10 cellular contexts compared by ENCODE assay signal in genomic region chr12:55933158-55933798, GRCh38. TPM values are rescaled to one million over a fixed set of nuclear protein-coding genes. Genes with fewer than 3 reads are reported as not detected.
A peak's percentile ranks its signal among the peaks of the same experiment; 100 is the strongest.
DNase-seq lines count a peak whose midpoint lies in the region; ATAC-seq, FAIRE-seq and TF ChIP-seq lines count a peak whose summit lies in the region.
"Had no signal": no experiment of that assay in that cellular context is flagged by ENCODE, and none has a peak within 500 bp of the region (broad histone marks: within the 10 kb centered on the region; RNA-seq: fewer than 3 reads in every experiment).

No MANE protein-coding gene starts in this region.

- H3K14ac ChIP-seq in trophoblast cell (ENCODE audit: low read length), result no peak overlapping the region

- H3K9me3 ChIP-seq in PC-9 (ENCODE audit: insufficient read depth, low read depth) (no peaks in the 10 kb centered on the region), endothelial cell of umbilical vein (replicated peaks; ENCODE audit: control insufficient read depth, insufficient read depth, low read length) (no peaks in the 10 kb centered on the region), trophoblast cell (ENCODE audit: insufficient read depth, low read depth, low read length) (no peaks in the 10 kb centered on the region)

- DNase-seq in EH (ENCODE audit: low read depth) (peak; percentile 58), PC-9 (peak; percentile 81 to 93), endothelial cell of umbilical vein (ENCODE audit: low read depth, low spot score) (peak; percentile 60), trophoblast cell (peak; percentile 45 to 61), Right ventricle myocardium inferior (ENCODE audit: missing footprints) (no peak), NCI-H1436 treated with DMSO at 0.1 percent for 48 hours (lab: John Stamatoyannopoulos, UW) (no peak)
- DNase-seq: effector CD8-positive, alpha-beta T cell had no signal

- H3K9me2 ChIP-seq in PC-9 (ENCODE audit: insufficient read depth), result no peaks in the 10 kb centered on the region

- ATAC-seq in GM19452 (IDR thresholded peaks at IDR 0.05; ENCODE audit: unreplicated experiment) (no peak), Right ventricle myocardium inferior (no peak), HG02884 (IDR thresholded peaks at IDR 0.05; ENCODE audit: unreplicated experiment) (no peak)

- TF ChIP-seq POLR2A in endothelial cell of umbilical vein (IDR thresholded peaks at IDR 0.05; ENCODE audit: low read depth, low read length), result peak; percentile 53

- H4K20me1 ChIP-seq in PC-9 (ENCODE audit: insufficient read depth) (peaks cover 6% of the 10 kb centered on the region; the same call in 1 of the 2 replicates), endothelial cell of umbilical vein (replicated peaks; ENCODE audit: control insufficient read depth, extremely low read depth, insufficient read depth, low read length) (no peaks in the 10 kb centered on the region)

- no peak overlapping the region for H3K18ac ChIP-seq in trophoblast cell (ENCODE audit: low read length)

- H3K27me3 ChIP-seq in PC-9 (ENCODE audit: insufficient read depth, low read depth) (no peaks in the 10 kb centered on the region), endothelial cell of umbilical vein (ENCODE audit: control insufficient read depth in 2 of 2, insufficient read depth in 2 of 2, low read length in 2 of 2) (no peaks in the 10 kb centered on the region), trophoblast cell (ENCODE audit: insufficient read depth, low read length) (no peaks in the 10 kb centered on the region)

- dilution Hi-C loops in endothelial cell of umbilical vein (cut with MboI; ENCODE audit: extremely low pct_ligation_motif_present, low sequenced_read_pairs), result no loop called here

- H2BK120ac ChIP-seq in trophoblast cell (ENCODE audit: insufficient read depth, low read length, poor library complexity), result no peak overlapping the region

- H2AFZ ChIP-seq in PC-9, result peak overlapping the region; percentile 93
- H2AFZ ChIP-seq in endothelial cell of umbilical vein (ENCODE audit: low read depth, low read length), result no peak overlapping the region
- H2AFZ ChIP-seq in trophoblast cell (ENCODE audit: insufficient read depth, low read length, poor library complexity), result no peak overlapping the region

- peaks cover 9% of the 10 kb centered on the region for H3K79me1 ChIP-seq in trophoblast cell (ENCODE audit: low read length)

- peak overlapping the region; percentile 22 for H2AK5ac ChIP-seq in trophoblast cell (ENCODE audit: low read length)

- no peak overlapping the region for H4K8ac ChIP-seq in trophoblast cell (ENCODE audit: low read depth, low read length)

- TF ChIP-seq CTCF in PC-9 (conservative IDR thresholded peaks at IDR 0.05) (no peak), endothelial cell of umbilical vein (IDR thresholded peaks at IDR 0.05; ENCODE audit: extremely low read depth in 1 of 2, insufficient read depth in 1 of 2, low read depth in 1 of 2, low read length in 2 of 2) (no peak)

- no peak overlapping the region for H2BK5ac ChIP-seq in trophoblast cell (ENCODE audit: low read depth, low read length, poor library complexity)

- peak overlapping the region; percentile 78; the same call in 1 of the 2 replicates for H3K4me3 ChIP-seq in PC-9
- H3K4me3 ChIP-seq in endothelial cell of umbilical vein (replicated peaks in 1 of 3; ENCODE audit: insufficient read depth in 1 of 3, low read depth in 1 of 3, low read length in 3 of 3), result peak overlapping the region in 1 of 3 experiments; percentile 70
- H3K4me3 ChIP-seq in trophoblast cell (ENCODE audit: low read depth, low read length), result no peak overlapping the region

- no peaks in the 10 kb centered on the region for H3K36me3 ChIP-seq in PC-9 (ENCODE audit: low read depth)
- H3K36me3 ChIP-seq in endothelial cell of umbilical vein (ENCODE audit: control insufficient read depth in 2 of 2, extremely low read depth in 1 of 2, insufficient read depth in 2 of 2, low read length in 2 of 2), result peaks cover 0 to 5% of the 10 kb centered on the region in 2 experiments
- H3K36me3 ChIP-seq in trophoblast cell (ENCODE audit: control insufficient read depth in 1 of 2, insufficient read depth in 2 of 2, low read length in 2 of 2), result peaks cover 2 to 6% of the 10 kb centered on the region in 2 experiments

- peak overlapping the region; percentile 96 for H3K4me2 ChIP-seq in PC-9
- H3K4me2 ChIP-seq in endothelial cell of umbilical vein (ENCODE audit: insufficient read depth, low read length), result peak overlapping the region; percentile 77
- H3K4me2 ChIP-seq in trophoblast cell (ENCODE audit: low read length), result peak overlapping the region; percentile 19

- no peak overlapping the region for H3K23ac ChIP-seq in trophoblast cell (ENCODE audit: low read length)

- H3K79me2 ChIP-seq in PC-9 (ENCODE audit: low read depth) (peaks cover 27% of the 10 kb centered on the region), endothelial cell of umbilical vein (ENCODE audit: control insufficient read depth, insufficient read depth, low read length) (no peaks in the 10 kb centered on the region), trophoblast cell (ENCODE audit: control insufficient read depth, insufficient read depth, low read length, poor library complexity) (peaks cover 2% of the 10 kb centered on the region)

- intact Hi-C loops in PC-9 (cut with micrococcal nuclease; ENCODE audit: unreplicated experiment) (no loop called here), endothelial cell of umbilical vein (cut with micrococcal nuclease) (loop anchor here (2.0 to 5.0 kb wide), 3 partner anchors 40 to 109 kb away; partner anchors contain the start of gene RPS26), Right ventricle myocardium inferior (cut with DNase I) (loop anchor here (2.0 kb wide), 1 partner anchor 34 kb away; the partner anchor contains the start of genes CDK2 and PMEL)

- H3K4me1 ChIP-seq in PC-9 (replicated peaks; ENCODE audit: insufficient read depth) (peaks cover 69% of the 10 kb centered on the region), endothelial cell of umbilical vein (ENCODE audit: control insufficient read depth, extremely low read depth, insufficient read depth, low read length) (peaks cover 29% of the 10 kb centered on the region), trophoblast cell (ENCODE audit: control insufficient read depth in 1 of 2, insufficient read depth in 2 of 2, low read length in 2 of 2) (peaks cover 14 to 22% of the 10 kb centered on the region in 2 experiments)

- H3K9me1 ChIP-seq in endothelial cell of umbilical vein (replicated peaks; ENCODE audit: control insufficient read depth, extremely low read depth, insufficient read depth, low read length), result no peaks in the 10 kb centered on the region

- CTCF ChIA-PET in PC-9 (lab: Charles Lee) (interaction anchor here (0.6 to 1.0 kb wide), 4 partner anchors 16 to 588 kb away, joined by 3 to 10 read pairs (median 6); partner anchors contain the start of gene RBMS2), endothelial cell of umbilical vein (lab: Charles Lee) (interaction anchor here (0.7 to 2.6 kb wide), 14 partner anchors 9 to 277 kb away, joined by 3 to 17 read pairs (median 4); partner anchors contain the start of genes DNAJC14 and RAB5B)

- no peak overlapping the region for H3K4ac ChIP-seq in trophoblast cell (ENCODE audit: low read depth, low read length)

- peak overlapping the region; percentile 28 for H4K91ac ChIP-seq in trophoblast cell (ENCODE audit: low read depth, low read length)

- H3K27ac ChIP-seq in PC-9 (peak overlapping the region; percentile 80), endothelial cell of umbilical vein (ENCODE audit: insufficient read depth, low read depth, low read length) (no peak overlapping the region), trophoblast cell (ENCODE audit: low read depth, low read length) (peak overlapping the region; percentile 58)

- H4K12ac ChIP-seq in trophoblast cell (ENCODE audit: low read depth, low read length), result no peak overlapping the region

- H3F3A ChIP-seq in PC-9 (ENCODE audit: insufficient read depth, low read depth), result peaks cover 68% of the 10 kb centered on the region

- BruUV-seq in PC-9 (replicated peaks; lab: Mats Ljungman, UMichigan), result no TSS peak
- no TSS peak for BruUV-seq in endothelial cell of umbilical vein (replicated peaks; lab: Mats Ljungman, UMichigan)

- POLR2A ChIA-PET in PC-9 (lab: Charles Lee; ENCODE audit: unreplicated experiment), result interaction anchor here (0.5 to 1.1 kb wide), 9 partner anchors 11 to 204 kb away, joined by 3 to 23 read pairs (median 11); partner anchors contain the start of genes ORMDL2 and SARNP
- POLR2A ChIA-PET in endothelial cell of umbilical vein (lab: Charles Lee), result interaction anchor here (0.9 kb wide), 1 partner anchor 104 kb away, joined by 8 read pairs; the partner anchor contains the start of gene DNAJC14

- no peak overlapping the region for H3K9ac ChIP-seq in endothelial cell of umbilical vein (replicated peaks; ENCODE audit: extremely low read depth, insufficient read depth, low read length)
- H3K9ac ChIP-seq in trophoblast cell (ENCODE audit: low read length), result no peak overlapping the region

- WGBS in trophoblast cell (ENCODE audit: extremely low coverage, insufficient coverage, insufficient read length), result no CpG with 5 or more reads among the region's 7 CpGs

- H2BK12ac ChIP-seq in trophoblast cell (ENCODE audit: low read length), result peak overlapping the region; percentile 47

- FAIRE-seq in endothelial cell of umbilical vein (lab: Jason Lieb, UNC), result peak; percentile 96
- FAIRE-seq: H1 had no signal

RNA-seq across cellular contexts. Expression of gene DGKA, which starts 2.3 kb away (rescaled TPM):
- 86.6 and 91.0 TPM in 2 replicates for total RNA-seq in PC-9 (2021)
- 49.8 and 64.3 TPM in 2 replicates for total RNA-seq in endothelial cell of umbilical vein
- polyA plus RNA-seq in endothelial cell of umbilical vein, result 48.6 and 53.2 TPM in 2 replicates
- 29.6 and 30.6 TPM in 2 replicates for polyA plus RNA-seq in endothelial cell of umbilical vein (2011; cell fraction: cytosol; rRNA removed)
- polyA plus RNA-seq in endothelial cell of umbilical vein (2011; cell fraction: nucleus; rRNA removed), result 236 and 251 TPM in 2 replicates
- polyA plus RNA-seq in endothelial cell of umbilical vein (2012), result 69.3 and 108 TPM in 2 replicates
- 55.9 and 64.6 TPM in 2 replicates for polyA minus RNA-seq in endothelial cell of umbilical vein
- polyA minus RNA-seq in endothelial cell of umbilical vein (2011; cell fraction: cytosol; rRNA and poly(A)+ RNA removed), result 5.0 TPM
- 58.4 and 64.0 TPM in 2 replicates for polyA minus RNA-seq in endothelial cell of umbilical vein (2011; cell fraction: nucleus; rRNA and poly(A)+ RNA removed)
- polyA plus RNA-seq in trophoblast cell (2013), result 44.8 and 47.5 TPM in 2 replicates
- 8.1 TPM for total RNA-seq in Right ventricle myocardium inferior

RNA-seq across cellular contexts. Expression of gene PYM1, which starts 5.6 kb away (rescaled TPM):
- total RNA-seq in PC-9 (2021), result 45.4 and 54.0 TPM in 2 replicates
- 23.5 and 24.9 TPM in 2 replicates for total RNA-seq in endothelial cell of umbilical vein
- polyA plus RNA-seq in endothelial cell of umbilical vein, result 16.8 and 18.7 TPM in 2 replicates
- 27.8 and 29.8 TPM in 2 replicates for polyA plus RNA-seq in endothelial cell of umbilical vein (2011; cell fraction: cytosol; rRNA removed)
- polyA plus RNA-seq in endothelial cell of umbilical vein (2011; cell fraction: nucleus; rRNA removed), result 12.2 and 12.6 TPM in 2 replicates
- polyA plus RNA-seq in endothelial cell of umbilical vein (2012), result 19.6 and 22.5 TPM in 2 replicates
- polyA minus RNA-seq in endothelial cell of umbilical vein, result 10.2 and 16.1 TPM in 2 replicates
- polyA minus RNA-seq in endothelial cell of umbilical vein (2011; cell fraction: cytosol; rRNA and poly(A)+ RNA removed), result 19.8 TPM
- polyA minus RNA-seq in endothelial cell of umbilical vein (2011; cell fraction: nucleus; rRNA and poly(A)+ RNA removed), result 4.5 and 8.3 TPM in 2 replicates
- polyA plus RNA-seq in trophoblast cell (2013), result 36.7 and 38.2 TPM in 2 replicates
- 19.1 TPM for total RNA-seq in Right ventricle myocardium inferior

RNA-seq across cellular contexts. Expression of gene PMEL, which starts 32.6 kb away (rescaled TPM):
- 8.7 and 12.6 TPM in 2 replicates for total RNA-seq in PC-9 (2021)
- 0.42 and 0.51 TPM in 2 replicates for total RNA-seq in endothelial cell of umbilical vein
- 0.99 and 2.0 TPM in 2 replicates for polyA plus RNA-seq in endothelial cell of umbilical vein
- 0.43 and 0.69 TPM in 2 replicates for polyA plus RNA-seq in endothelial cell of umbilical vein (2011; cell fraction: cytosol; rRNA removed)
- 1.8 and 1.9 TPM in 2 replicates for polyA plus RNA-seq in endothelial cell of umbilical vein (2011; cell fraction: nucleus; rRNA removed)
- polyA plus RNA-seq in endothelial cell of umbilical vein (2012), result 0.40 and 0.59 TPM in 2 replicates
- 0.73 and 0.83 TPM in 2 replicates for polyA minus RNA-seq in endothelial cell of umbilical vein
- polyA minus RNA-seq in endothelial cell of umbilical vein (2011; cell fraction: cytosol; rRNA and poly(A)+ RNA removed), result not detected
- polyA minus RNA-seq in endothelial cell of umbilical vein (2011; cell fraction: nucleus; rRNA and poly(A)+ RNA removed), result 1.1 TPM in 1 of 2 replicates, not detected in the other
- polyA plus RNA-seq in trophoblast cell (2013), result 31.7 and 33.8 TPM in 2 replicates
- total RNA-seq in Right ventricle myocardium inferior, result not detected

RNA-seq across cellular contexts. Expression of gene CDK2, which starts 33.4 kb away (rescaled TPM):
- total RNA-seq in PC-9 (2021) (93.8 and 99.4 TPM in 2 replicates), endothelial cell of umbilical vein (63.6 and 69.8 TPM in 2 replicates), Right ventricle myocardium inferior (11.6 TPM)
- 46.7 and 52.2 TPM in 2 replicates for polyA plus RNA-seq in endothelial cell of umbilical vein
- polyA plus RNA-seq in endothelial cell of umbilical vein (2011; cell fraction: cytosol; rRNA removed), result 51.7 and 53.8 TPM in 2 replicates
- polyA plus RNA-seq in endothelial cell of umbilical vein (2011; cell fraction: nucleus; rRNA removed), result 74.5 and 78.7 TPM in 2 replicates
- polyA plus RNA-seq in endothelial cell of umbilical vein (2012), result 47.2 and 65.8 TPM in 2 replicates
- polyA minus RNA-seq in endothelial cell of umbilical vein, result 58.6 and 60.2 TPM in 2 replicates
- 91.6 TPM for polyA minus RNA-seq in endothelial cell of umbilical vein (2011; cell fraction: cytosol; rRNA and poly(A)+ RNA removed)
- polyA minus RNA-seq in endothelial cell of umbilical vein (2011; cell fraction: nucleus; rRNA and poly(A)+ RNA removed), result 24.3 and 48.4 TPM in 2 replicates
- 132 and 144 TPM in 2 replicates for polyA plus RNA-seq in trophoblast cell (2013)

RNA-seq across cellular contexts. Expression of gene RAB5B, which starts 40.6 kb away (rescaled TPM):
- total RNA-seq in PC-9 (2021) (98.6 and 122 TPM in 2 replicates), endothelial cell of umbilical vein (97.4 and 103 TPM in 2 replicates), Right ventricle myocardium inferior (113 TPM)
- 98.8 and 105 TPM in 2 replicates for polyA plus RNA-seq in endothelial cell of umbilical vein
- polyA plus RNA-seq in endothelial cell of umbilical vein (2011; cell fraction: cytosol; rRNA removed), result 83.6 and 87.9 TPM in 2 replicates
- polyA plus RNA-seq in endothelial cell of umbilical vein (2011; cell fraction: nucleus; rRNA removed), result 74.2 and 86.2 TPM in 2 replicates
- polyA plus RNA-seq in endothelial cell of umbilical vein (2012), result 84.7 and 85.7 TPM in 2 replicates
- 159 and 179 TPM in 2 replicates for polyA minus RNA-seq in endothelial cell of umbilical vein
- polyA minus RNA-seq in endothelial cell of umbilical vein (2011; cell fraction: cytosol; rRNA and poly(A)+ RNA removed), result 52.2 TPM
- polyA minus RNA-seq in endothelial cell of umbilical vein (2011; cell fraction: nucleus; rRNA and poly(A)+ RNA removed), result 41.1 and 63.9 TPM in 2 replicates
- polyA plus RNA-seq in trophoblast cell (2013), result 126 and 127 TPM in 2 replicates

Comparison
In these comparisons a context has a peak if more than half of its experiments do, and no peak if none do; other contexts are left out.
1. DNase-seq: peak in EH (single experiment), PC-9 (2 of 2), endothelial cell of umbilical vein (single experiment) and trophoblast cell (2 of 2); none in Right ventricle myocardium inferior (single experiment) and NCI-H1436 treated with DMSO at 0.1 percent for 48 hours (single experiment).
2. H3K4me2 ChIP-seq: peak in every context shown above with its lines; median percentile 96 in PC-9; 77 in endothelial cell of umbilical vein; 19 in trophoblast cell.